9 cellular contexts compared by ENCODE assay signal in genomic region chr16:53209489-53209888, GRCh38.
DNase-seq lines count a peak whose midpoint lies in the region; ATAC-seq, FAIRE-seq and TF ChIP-seq lines count a peak whose summit lies in the region.
"Had no signal": no experiment of that assay in that cellular context is flagged by ENCODE, and none has a peak within 500 bp of the region (broad histone marks: within the 10 kb centered on the region; RNA-seq: fewer than 3 reads in every experiment).

No MANE protein-coding gene starts in this region.

- 4 to 7% (median 4%) methylated on average over 5 of the region's 5 CpGs for WGBS in heart left ventricle, 4 donors
- WGBS in mesenchymal stem cell = 59% methylated on average over 5 of the region's 5 CpGs

- H4K8ac ChIP-seq in mesenchymal stem cell (ENCODE audit: low read length) = no peak overlapping the region

- H3K79me2 ChIP-seq in astrocyte (ENCODE audit: insufficient read depth, low read length) = peaks cover 77% of the 10 kb centered on the region

- H3K27ac ChIP-seq in heart left ventricle = peak overlapping the region in 11 of 12 donors; percentile 74 to 92 (median 83)
- peak overlapping the region; percentile 85 for H3K27ac ChIP-seq in astrocyte (ENCODE audit: low read depth, low read length)
- H3K27ac ChIP-seq in mesenchymal stem cell (ENCODE audit: low read length, poor library complexity, severe bottlenecking) = no peak overlapping the region
- peak overlapping the region; percentile 93 for H3K27ac ChIP-seq in upper lobe of right lung

- peak overlapping the region; percentile 82 for H3K27ac Mint-ChIP-seq in astrocyte (ENCODE audit: unreplicated experiment)
- H3K27ac Mint-ChIP-seq in activated naive CD4-positive, alpha-beta T cell treated with anti-CD3 and anti-CD28 coated beads for 36 hours = no peak overlapping the region

- H3K36me3 Mint-ChIP-seq in astrocyte (ENCODE audit: low read depth, unreplicated experiment) = peaks cover 4% of the 10 kb centered on the region
- H3K36me3 Mint-ChIP-seq in activated naive CD4-positive, alpha-beta T cell treated with anti-CD3 and anti-CD28 coated beads for 36 hours (ENCODE audit: low read depth) = peaks cover 1% of the 10 kb centered on the region

- no peak overlapping the region for H2BK12ac ChIP-seq in mesenchymal stem cell (ENCODE audit: low read length in 2 of 2)

- H3K27me3 Mint-ChIP-seq in astrocyte (ENCODE audit: low read depth, unreplicated experiment) = no peaks in the 10 kb centered on the region
- H3K27me3 Mint-ChIP-seq in activated naive CD4-positive, alpha-beta T cell treated with anti-CD3 and anti-CD28 coated beads for 36 hours (ENCODE audit: low read depth) = no peaks in the 10 kb centered on the region

- H3K36me3 ChIP-seq in heart left ventricle (no peaks in the 10 kb centered on the region), astrocyte (ENCODE audit: insufficient read depth, low read length) (no peaks in the 10 kb centered on the region), mesenchymal stem cell (ENCODE audit: control insufficient read depth in 1 of 2, insufficient read depth in 2 of 2, low read depth in 1 of 2, low read length in 2 of 2) (peaks cover 0 to 18% of the 10 kb centered on the region in 2 experiments), upper lobe of right lung (no peaks in the 10 kb centered on the region)

- no peak overlapping the region for H2BK5ac ChIP-seq in mesenchymal stem cell (ENCODE audit: low read depth, low read length, poor library complexity, severe bottlenecking)

- no peak overlapping the region for H3K18ac ChIP-seq in mesenchymal stem cell (ENCODE audit: low read depth in 1 of 2, low read length in 2 of 2)

- H3K14ac ChIP-seq in mesenchymal stem cell (ENCODE audit: low read length in 2 of 2) = no peak overlapping the region

- H3K9me3 ChIP-seq in heart left ventricle = no peaks in the 10 kb centered on the region
- H3K9me3 ChIP-seq in astrocyte (ENCODE audit: insufficient read depth, low read depth, low read length) = no peaks in the 10 kb centered on the region
- H3K9me3 ChIP-seq in mesenchymal stem cell (ENCODE audit: control insufficient read depth, low read length) = no peaks in the 10 kb centered on the region
- H3K9me3 ChIP-seq in upper lobe of right lung = no peaks in the 10 kb centered on the region

- H3K4me3 Mint-ChIP-seq in astrocyte (ENCODE audit: unreplicated experiment) = peak overlapping the region; percentile 97
- no peak overlapping the region for H3K4me3 Mint-ChIP-seq in activated naive CD4-positive, alpha-beta T cell treated with anti-CD3 and anti-CD28 coated beads for 36 hours

- H2AK5ac ChIP-seq in mesenchymal stem cell (ENCODE audit: low read length, severe bottlenecking) = no peak overlapping the region

- no peaks in the 10 kb centered on the region for H3K9me3 Mint-ChIP-seq in astrocyte (ENCODE audit: unreplicated experiment)
- no peaks in the 10 kb centered on the region for H3K9me3 Mint-ChIP-seq in activated naive CD4-positive, alpha-beta T cell treated with anti-CD3 and anti-CD28 coated beads for 36 hours

- FAIRE-seq in astrocyte (lab: Jason Lieb, UNC) = no peak

- H3K4ac ChIP-seq in mesenchymal stem cell (ENCODE audit: low read depth in 1 of 2, low read length in 2 of 2) = no peak overlapping the region

- no peak overlapping the region for H3K23ac ChIP-seq in mesenchymal stem cell (ENCODE audit: low read length in 2 of 2)

- peak overlapping the region; percentile 91 for H3K4me2 ChIP-seq in astrocyte (ENCODE audit: low read length)
- H3K4me2 ChIP-seq in mesenchymal stem cell (ENCODE audit: low read length, poor library complexity, severe bottlenecking) = peak overlapping the region; percentile 89

- no peaks in the 10 kb centered on the region for H3K79me1 ChIP-seq in mesenchymal stem cell (replicated peaks; ENCODE audit: low read length, poor library complexity, severe bottlenecking)

- H2BK120ac ChIP-seq in mesenchymal stem cell (ENCODE audit: low read depth, low read length) = no peak overlapping the region

- CTCF ChIA-PET in activated naive CD4-positive, alpha-beta T cell treated with anti-CD3 and anti-CD28 coated beads for 36 hours (lab: Charles Lee) = interaction anchor here (0.6 kb wide), 1 partner anchor 536 kb away, joined by 3 read pairs; no protein-coding TSS in a partner anchor

- TF ChIP-seq CTCF in heart left ventricle (IDR thresholded peaks at IDR 0.05) (no peak), astrocyte (IDR thresholded peaks at IDR 0.05; ENCODE audit: insufficient read depth, low read depth, low read length) (no peak), upper lobe of right lung (IDR thresholded peaks at IDR 0.05) (no peak)

- H3K4me1 ChIP-seq in heart left ventricle = peaks cover 3 to 72% (median 47%) of the 10 kb centered on the region in 12 donors
- H3K4me1 ChIP-seq in astrocyte (ENCODE audit: insufficient read depth, low read length) = peaks cover 3% of the 10 kb centered on the region
- H3K4me1 ChIP-seq in mesenchymal stem cell (ENCODE audit: control insufficient read depth, insufficient read depth, low read depth, low read length) = no peaks in the 10 kb centered on the region
- peaks cover 47% of the 10 kb centered on the region for H3K4me1 ChIP-seq in upper lobe of right lung

- no peak overlapping the region for H2AFZ ChIP-seq in astrocyte (ENCODE audit: low read depth, low read length)
- H2AFZ ChIP-seq in mesenchymal stem cell (ENCODE audit: low read depth, low read length) = no peak overlapping the region

- no peak for DNase-seq in heart left ventricle
- no peak for DNase-seq in left cardiac atrium
- DNase-seq in astrocyte (ENCODE audit: low read depth) = no peak
- no peak for DNase-seq in mesenchymal stem cell
- DNase-seq in upper lobe of right lung = no peak
- no peak for DNase-seq in activated naive CD4-positive, alpha-beta T cell treated with anti-CD3 and anti-CD28 coated beads for 36 hours
- DNase-seq: stimulated activated naive CD4-positive, alpha-beta T cell had no signal

- ATAC-seq in heart left ventricle (no peak), left cardiac atrium (no peak), upper lobe of right lung (no peak), GM21786 (IDR thresholded peaks at IDR 0.05; ENCODE audit: unreplicated experiment) (no peak), HG03175 (IDR thresholded peaks at IDR 0.05; ENCODE audit: unreplicated experiment) (no peak)

- intact Hi-C loops in heart left ventricle (cut with DNase I) = loop anchor here in 8 of 10 donors (2.0 to 10.0 kb wide), 8 partner anchors 37 to 157 kb away; partner anchors contain the start of genes CHD9 (in 3 of the 8) and CHD9NB (in 1 of the 8)
- intact Hi-C loops in left cardiac atrium (cut with DNase I) = loop anchor here in 1 of 2 donors (10.0 kb wide), 1 partner anchor 155 kb away; the partner anchor contains the start of genes CHD9 and CHD9NB
- intact Hi-C loops in upper lobe of right lung (cut with DNase I) = no loop called here
- intact Hi-C loops in activated naive CD4-positive, alpha-beta T cell treated with anti-CD3 and anti-CD28 coated beads for 36 hours (cut with micrococcal nuclease) = loop anchor here (5.0 kb wide), 1 partner anchor 293 kb away; the partner anchor contains the start of gene AKTIP

- H4K20me1 ChIP-seq in astrocyte (ENCODE audit: insufficient read depth, low read length) = peaks cover 12% of the 10 kb centered on the region

- H3K4me1 Mint-ChIP-seq in astrocyte (ENCODE audit: low read depth, unreplicated experiment) = peaks cover 22% of the 10 kb centered on the region
- peaks cover 11% of the 10 kb centered on the region for H3K4me1 Mint-ChIP-seq in activated naive CD4-positive, alpha-beta T cell treated with anti-CD3 and anti-CD28 coated beads for 36 hours (ENCODE audit: low read depth)

- no peak for TF ChIP-seq POLR2A in heart left ventricle (IDR thresholded peaks at IDR 0.05)

- H3K4me3 ChIP-seq in heart left ventricle (peak overlapping the region in 11 of 12 donors; percentile 21 to 65 (median 56)), astrocyte (ENCODE audit: insufficient read depth, low read depth, low read length) (peak overlapping the region; percentile 74), mesenchymal stem cell (ENCODE audit: insufficient read depth in 1 of 2, low read depth in 1 of 2, low read length in 2 of 2) (peak overlapping the region in 1 of 2 experiments; percentile 84), upper lobe of right lung (peak overlapping the region; percentile 56)

- no peak overlapping the region for H2BK15ac ChIP-seq in mesenchymal stem cell (ENCODE audit: low read depth, poor library complexity, severe bottlenecking)

- peak overlapping the region; percentile 84 for H3K9ac ChIP-seq in astrocyte (ENCODE audit: low read length)
- H3K9ac ChIP-seq in mesenchymal stem cell (ENCODE audit: low read length) = peak overlapping the region; percentile 95

- H4K91ac ChIP-seq in mesenchymal stem cell (ENCODE audit: low read length) = no peak overlapping the region

- H3K27me3 ChIP-seq in heart left ventricle (no peaks in the 10 kb centered on the region), astrocyte (ENCODE audit: insufficient read depth, low read length) (no peaks in the 10 kb centered on the region), mesenchymal stem cell (ENCODE audit: control insufficient read depth in 1 of 2, insufficient read depth in 1 of 2, low read length in 2 of 2) (no peaks in the 10 kb centered on the region), upper lobe of right lung (no peaks in the 10 kb centered on the region)
